8 cellular contexts compared by ENCODE assay signal in genomic region chr16:81003610-81004460, GRCh38. TPM values are rescaled to one million over a fixed set of nuclear protein-coding genes. Genes with fewer than 3 reads are reported as not detected.
A peak's percentile ranks its signal among the peaks of the same experiment; 100 is the strongest.
DNase-seq lines count a peak whose midpoint lies in the region; ATAC-seq and TF ChIP-seq lines count a peak whose summit lies in the region.

No MANE protein-coding gene starts in this region.

- H4K20me1 ChIP-seq in PC-9 (ENCODE audit: insufficient read depth) = peaks cover 24% of the 10 kb centered on the region

- WGBS in trophoblast cell (ENCODE audit: extremely low coverage, insufficient coverage, insufficient read length) = no CpG with 5 or more reads among the region's 11 CpGs

- POLR2A ChIA-PET in CD8-positive, alpha-beta memory T cell (lab: Charles Lee) = interaction anchor here (0.7 to 1.3 kb wide), 2 partner anchors 31 to 73 kb away, joined by 3 to 8 read pairs; partner anchors contain the start of genes ATMIN and C16orf46
- POLR2A ChIA-PET in PC-9 (lab: Charles Lee; ENCODE audit: unreplicated experiment) = no interaction called here

- no peaks in the 10 kb centered on the region for H3K36me3 ChIP-seq in CD8-positive, alpha-beta memory T cell (ENCODE audit: insufficient read depth, low read length)
- H3K36me3 ChIP-seq in PC-9 (ENCODE audit: low read depth) = peaks cover 5% of the 10 kb centered on the region; the same call in 1 of the 2 replicates
- no peaks in the 10 kb centered on the region for H3K36me3 ChIP-seq in trophoblast cell (ENCODE audit: control insufficient read depth in 1 of 2, insufficient read depth in 2 of 2, low read length in 2 of 2)

- H2BK120ac ChIP-seq in trophoblast cell (ENCODE audit: insufficient read depth, low read length, poor library complexity) = no peak overlapping the region

- H3K9me2 ChIP-seq in PC-9 (ENCODE audit: insufficient read depth) = no peaks in the 10 kb centered on the region

- intact Hi-C loops in PC-9 (cut with micrococcal nuclease; ENCODE audit: unreplicated experiment) = loop anchor here (10.0 kb wide), 1 partner anchor 721 kb away; no protein-coding TSS in a partner anchor
- intact Hi-C loops in dorsolateral prefrontal cortex (cut with DNase I) = loop anchor here in 1 of 2 donors (2.0 to 10.0 kb wide), 2 partner anchors 31 to 731 kb away; partner anchors contain the start of gene ATMIN

- H3K79me2 ChIP-seq in PC-9 (ENCODE audit: low read depth) (peaks cover 90% of the 10 kb centered on the region), trophoblast cell (ENCODE audit: control insufficient read depth, insufficient read depth, low read length, poor library complexity) (peaks cover 16% of the 10 kb centered on the region)

- peak overlapping the region; percentile 91 for H3K4me2 ChIP-seq in PC-9
- no peak overlapping the region for H3K4me2 ChIP-seq in trophoblast cell (ENCODE audit: low read length)

- H3F3A ChIP-seq in PC-9 (ENCODE audit: insufficient read depth, low read depth) = peaks cover 12% of the 10 kb centered on the region

- peak overlapping the region; percentile 52 for H3K4me3 ChIP-seq in CD8-positive, alpha-beta memory T cell (ENCODE audit: low read length)
- H3K4me3 ChIP-seq in PC-9 (no peak overlapping the region), dorsolateral prefrontal cortex (peak overlapping the region in 49 of 59 donors; percentile 0 to 100 (median 95)), trophoblast cell (ENCODE audit: low read depth, low read length) (no peak overlapping the region)

- H3K9me3 ChIP-seq in CD8-positive, alpha-beta memory T cell (ENCODE audit: low read length) = no peaks in the 10 kb centered on the region
- H3K9me3 ChIP-seq in PC-9 (ENCODE audit: insufficient read depth, low read depth) (no peaks in the 10 kb centered on the region), trophoblast cell (ENCODE audit: insufficient read depth, low read depth, low read length) (no peaks in the 10 kb centered on the region)

- no peaks in the 10 kb centered on the region for H3K9me3 Mint-ChIP-seq in CD8-positive, alpha-beta memory T cell

- CTCF ChIA-PET in CD8-positive, alpha-beta memory T cell (lab: Charles Lee) = interaction anchor here (0.6 to 4.4 kb wide), 11 partner anchors 7 to 93 kb away, joined by 3 to 77 read pairs (median 4); partner anchors contain the start of gene ATMIN
- CTCF ChIA-PET in PC-9 (lab: Charles Lee) = interaction anchor here (0.6 to 1.8 kb wide), 2 partner anchors 10 to 26 kb away, joined by 4 to 16 read pairs; no protein-coding TSS in a partner anchor

- H3K14ac ChIP-seq in trophoblast cell (ENCODE audit: low read length) = no peak overlapping the region

- H4K8ac ChIP-seq in trophoblast cell (ENCODE audit: low read depth, low read length) = no peak overlapping the region

- peak overlapping the region; percentile 73 to 98 (median 89) for H3K4me3 Mint-ChIP-seq in CD8-positive, alpha-beta memory T cell

- peak overlapping the region; percentile 82 for H3K4ac ChIP-seq in trophoblast cell (ENCODE audit: low read depth, low read length)

- H3K36me3 Mint-ChIP-seq in CD8-positive, alpha-beta memory T cell = peaks cover 0 to 18% (median 0%) of the 10 kb centered on the region in 3 donors

- H3K27me3 Mint-ChIP-seq in CD8-positive, alpha-beta memory T cell = peaks cover 0 to 7% of the 10 kb centered on the region in 2 donors

- no peak overlapping the region for H3K18ac ChIP-seq in trophoblast cell (ENCODE audit: low read length)

- H2BK12ac ChIP-seq in trophoblast cell (ENCODE audit: low read length) = no peak overlapping the region

- H3K79me1 ChIP-seq in trophoblast cell (ENCODE audit: low read length) = peaks cover 12% of the 10 kb centered on the region

- no peak overlapping the region for H3K9ac ChIP-seq in trophoblast cell (ENCODE audit: low read length)

- BruUV-seq in PC-9 (replicated peaks; lab: Mats Ljungman, UMichigan) = no TSS peak

- no peak for ATAC-seq in esophagus mucosa

- H4K12ac ChIP-seq in trophoblast cell (ENCODE audit: low read depth, low read length) = no peak overlapping the region

- DNase-seq in CD8-positive, alpha-beta memory T cell = no peak
- DNase-seq in PC-9 (no peak), dorsolateral prefrontal cortex (no peak), trophoblast cell (no peak), DMS79 treated with DMSO at 0.1 percent for 48 hours (lab: John Stamatoyannopoulos, UW) (no peak), Ammon's horn (ENCODE audit: low spot score) (no peak), ureter (ENCODE audit: low spot score) (no peak)

- peaks cover 25% of the 10 kb centered on the region for H3K4me1 ChIP-seq in CD8-positive, alpha-beta memory T cell (ENCODE audit: insufficient read depth, low read length)
- H3K4me1 ChIP-seq in PC-9 (replicated peaks; ENCODE audit: insufficient read depth) (peaks cover 25% of the 10 kb centered on the region), trophoblast cell (ENCODE audit: control insufficient read depth in 1 of 2, insufficient read depth in 2 of 2, low read length in 2 of 2) (peaks cover 2 to 3% of the 10 kb centered on the region in 2 experiments)

- no peak overlapping the region for H4K91ac ChIP-seq in trophoblast cell (ENCODE audit: low read depth, low read length)

- H2BK5ac ChIP-seq in trophoblast cell (ENCODE audit: low read depth, low read length, poor library complexity) = no peak overlapping the region

- TF ChIP-seq CTCF in PC-9 (conservative IDR thresholded peaks at IDR 0.05) (no peak), dorsolateral prefrontal cortex (IDR thresholded peaks at IDR 0.05 in 54 of 56, conservative IDR thresholded peaks at IDR 0.05 in 2 of 56; ENCODE audit: low read depth in 1 of 56, partially characterized antibody in 56 of 56) (no peak)

- H3K27ac ChIP-seq in CD8-positive, alpha-beta memory T cell (ENCODE audit: low read depth, low read length) = peak overlapping the region; percentile 49
- no peak overlapping the region for H3K27ac ChIP-seq in PC-9
- peak overlapping the region in 54 of 59 donors; percentile 0 to 100 (median 66) for H3K27ac ChIP-seq in dorsolateral prefrontal cortex
- no peak overlapping the region for H3K27ac ChIP-seq in trophoblast cell (ENCODE audit: low read depth, low read length)

- no peak overlapping the region for H3K23ac ChIP-seq in trophoblast cell (ENCODE audit: low read length)

- H3K27ac Mint-ChIP-seq in CD8-positive, alpha-beta memory T cell = peak overlapping the region; percentile 73 to 100 (median 90)

- no peak overlapping the region for H2AK5ac ChIP-seq in trophoblast cell (ENCODE audit: low read length)

- H2AFZ ChIP-seq in PC-9 (no peak overlapping the region), trophoblast cell (ENCODE audit: insufficient read depth, low read length, poor library complexity) (no peak overlapping the region)

- no peaks in the 10 kb centered on the region for H3K27me3 ChIP-seq in CD8-positive, alpha-beta memory T cell (ENCODE audit: insufficient read depth, low read length, poor library complexity, severe bottlenecking)
- H3K27me3 ChIP-seq in PC-9 (ENCODE audit: insufficient read depth, low read depth) (no peaks in the 10 kb centered on the region), dorsolateral prefrontal cortex (no peaks in the 10 kb centered on the region), trophoblast cell (ENCODE audit: insufficient read depth, low read length) (no peaks in the 10 kb centered on the region)

- H3K4me1 Mint-ChIP-seq in CD8-positive, alpha-beta memory T cell = peaks cover 49 to 82% (median 73%) of the 10 kb centered on the region in 3 donors

RNA-seq across cellular contexts. Expression of gene CMC2, which starts 2.9 kb away (rescaled TPM):
- total RNA-seq in CD8-positive, alpha-beta memory T cell = 100 to 1,000 TPM; 125 to 126 TPM
- 135 TPM for polyA plus RNA-seq in CD8-positive, alpha-beta memory T cell
- total RNA-seq in PC-9 (2021) (89.5 and 106 TPM in 2 replicates), dorsolateral prefrontal cortex (100 to 1,000 TPM in 10 of 120 experiments, 10 to 100 TPM in 110; 53.6 to 107 (median 84.9) TPM), esophagus mucosa (36.3 TPM), ureter (45.6 TPM)
- polyA plus RNA-seq in trophoblast cell (2013) = 133 and 138 TPM in 2 replicates

RNA-seq across cellular contexts. Expression of gene CENPN, which starts 3.2 kb away (rescaled TPM):
- 10 to 100 TPM; 52.2 to 53.7 TPM for total RNA-seq in CD8-positive, alpha-beta memory T cell
- polyA plus RNA-seq in CD8-positive, alpha-beta memory T cell = 4.7 TPM
- 68.9 and 84.2 TPM in 2 replicates for total RNA-seq in PC-9 (2021)
- 10 to 100 TPM in 4 of 120 experiments, 1 to 10 TPM in 116; 2.4 to 13.8 (median 6.3) TPM for total RNA-seq in dorsolateral prefrontal cortex
- polyA plus RNA-seq in trophoblast cell (2013) = 51.1 and 54.3 TPM in 2 replicates
- total RNA-seq in esophagus mucosa = 17.6 TPM
- 6.2 TPM for total RNA-seq in ureter

RNA-seq across cellular contexts. Expression of gene ATMIN, which starts 31.8 kb away (rescaled TPM):
- 10 to 100 TPM; 30.5 to 31.3 TPM for total RNA-seq in CD8-positive, alpha-beta memory T cell
- polyA plus RNA-seq in CD8-positive, alpha-beta memory T cell = 39.2 TPM
- total RNA-seq in PC-9 (2021) = 17.8 and 31.2 TPM in 2 replicates
- total RNA-seq in dorsolateral prefrontal cortex = 10 to 100 TPM; 38.2 to 76.8 (median 57.2) TPM
- polyA plus RNA-seq in trophoblast cell (2013) = 70.1 and 72.4 TPM in 2 replicates
- total RNA-seq in esophagus mucosa = 30.1 TPM
- 42.9 TPM for total RNA-seq in ureter

Comparison
In these comparisons a context has a peak if more than half of its experiments do, and no peak if none do; other contexts are left out.
1. H3K27ac ChIP-seq: peak in CD8-positive, alpha-beta memory T cell (single experiment) and dorsolateral prefrontal cortex (54 of 59); none in PC-9 (single experiment) and trophoblast cell (single experiment).
2. H3K4me3 ChIP-seq: peak in CD8-positive, alpha-beta memory T cell (single experiment) and dorsolateral prefrontal cortex (49 of 59); none in PC-9 (single experiment) and trophoblast cell (single experiment).